2 cellular contexts compared by ENCODE assay signal in genomic region chr10:110357252-110357780, GRCh38.
A peak's percentile ranks its signal among the peaks of the same experiment; 100 is the strongest.
TF ChIP-seq lines count a peak whose summit lies in the region.

No MANE protein-coding gene starts in this region.

TF ChIP-seq in A549, 52 proteins besides CTCF, POLR2A, EP300 and RAD21 (continued from another document):
- TF ChIP-seq FOSB (CRISPR knock-in tag; IDR thresholded peaks at IDR 0.05) (no peak), ZFP36 (IDR thresholded peaks at IDR 0.05; ENCODE audit: borderline replicate concordance, partially characterized antibody) (no peak), ZSCAN20 (CRISPR knock-in tag; IDR thresholded peaks at IDR 0.05) (no peak), ZNF302 (CRISPR knock-in tag; IDR thresholded peaks at IDR 0.05) (no peak), FOXS1 (CRISPR knock-in tag; IDR thresholded peaks at IDR 0.05) (no peak), EHF (CRISPR knock-in tag; IDR thresholded peaks at IDR 0.05) (no peak), CEBPB (IDR thresholded peaks at IDR 0.05) (no peak), KDM5A (IDR thresholded peaks at IDR 0.05) (no peak), NFE2L2 (conservative IDR thresholded peaks at IDR 0.05; ENCODE audit: low read length) (no peak), RFX5 (IDR thresholded peaks at IDR 0.05) (no peak), RARB (CRISPR knock-in tag; IDR thresholded peaks at IDR 0.05) (no peak), FOSL2 (IDR thresholded peaks at IDR 0.05) (no peak), FOSL2 (CRISPR knock-in tag; IDR thresholded peaks at IDR 0.05) (peak; percentile 40), CHD2 (IDR thresholded peaks at IDR 0.05; ENCODE audit: low read length, partially characterized antibody) (no peak)
- TF ChIP-seq, protein P1, sequence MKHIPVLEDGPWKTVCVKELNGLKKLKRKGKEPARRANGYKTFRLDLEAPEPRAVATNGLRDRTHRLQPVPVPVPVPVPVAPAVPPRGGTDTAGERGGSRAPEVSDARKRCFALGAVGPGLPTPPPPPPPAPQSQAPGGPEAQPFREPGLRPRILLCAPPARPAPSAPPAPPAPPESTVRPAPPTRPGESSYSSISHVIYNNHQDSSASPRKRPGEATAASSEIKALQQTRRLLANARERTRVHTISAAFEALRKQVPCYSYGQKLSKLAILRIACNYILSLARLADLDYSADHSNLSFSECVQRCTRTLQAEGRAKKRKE (CRISPR knock-in tag; IDR thresholded peaks at IDR 0.05; ENCODE audit: low read depth) = no peak

TF ChIP-seq in K562, 482 proteins besides CTCF, POLR2A, EP300 and RAD21 (continued from another document):
- TF ChIP-seq FOSL1 (tag; conservative IDR thresholded peaks at IDR 0.05) (0 out of 2 replicates have a peak, but pooled peaks have one; percentile 8), CBFA2T2 (conservative IDR thresholded peaks at IDR 0.05) (peak; percentile 22; the same call in 1 of the 2 replicates), BHLHE40 (IDR thresholded peaks at IDR 0.05; ENCODE audit: low read length) (peak; percentile 87), CBFA2T3 (IDR thresholded peaks at IDR 0.05) (peak; percentile 20; the same call in 1 of the 2 replicates), BACH1 (tag; IDR thresholded peaks at IDR 0.05) (peak; percentile 32; the same call in 1 of the 2 replicates), EGR1 (conservative IDR thresholded peaks at IDR 0.05) (peak; percentile 73), POLR2AphosphoS5 (IDR thresholded peaks at IDR 0.05; ENCODE audit: control insufficient read depth, insufficient read depth, low read depth, low read length) (no peak), TOE1 (IDR thresholded peaks at IDR 0.05; ENCODE audit: borderline replicate concordance) (peak; percentile 27; the same call in 1 of the 2 replicates), TOE1 (CRISPR knock-in tag; IDR thresholded peaks at IDR 0.05; ENCODE audit: borderline replicate concordance, low read depth) (no peak), USF2 (CRISPR knock-in tag; IDR thresholded peaks at IDR 0.05) (peak; percentile 72), SMAD2 (IDR thresholded peaks at IDR 0.05; ENCODE audit: low read depth, low read length) (no peak), RAD51 (IDR thresholded peaks at IDR 0.05; ENCODE audit: borderline replicate concordance, low read depth) (peak; percentile 61; the same call in 1 of the 2 replicates)
- TF ChIP-seq, protein P2, sequence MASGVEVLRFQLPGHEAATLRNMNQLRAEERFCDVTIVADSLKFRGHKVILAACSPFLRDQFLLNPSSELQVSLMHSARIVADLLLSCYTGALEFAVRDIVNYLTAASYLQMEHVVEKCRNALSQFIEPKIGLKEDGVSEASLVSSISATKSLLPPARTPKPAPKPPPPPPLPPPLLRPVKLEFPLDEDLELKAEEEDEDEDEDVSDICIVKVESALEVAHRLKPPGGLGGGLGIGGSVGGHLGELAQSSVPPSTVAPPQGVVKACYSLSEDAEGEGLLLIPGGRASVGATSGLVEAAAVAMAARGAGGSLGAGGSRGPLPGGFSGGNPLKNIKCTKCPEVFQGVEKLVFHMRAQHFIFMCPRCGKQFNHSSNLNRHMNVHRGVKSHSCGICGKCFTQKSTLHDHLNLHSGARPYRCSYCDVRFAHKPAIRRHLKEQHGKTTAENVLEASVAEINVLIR (CRISPR knock-in tag; IDR thresholded peaks at IDR 0.05) = no peak
- TF ChIP-seq, protein P3, sequence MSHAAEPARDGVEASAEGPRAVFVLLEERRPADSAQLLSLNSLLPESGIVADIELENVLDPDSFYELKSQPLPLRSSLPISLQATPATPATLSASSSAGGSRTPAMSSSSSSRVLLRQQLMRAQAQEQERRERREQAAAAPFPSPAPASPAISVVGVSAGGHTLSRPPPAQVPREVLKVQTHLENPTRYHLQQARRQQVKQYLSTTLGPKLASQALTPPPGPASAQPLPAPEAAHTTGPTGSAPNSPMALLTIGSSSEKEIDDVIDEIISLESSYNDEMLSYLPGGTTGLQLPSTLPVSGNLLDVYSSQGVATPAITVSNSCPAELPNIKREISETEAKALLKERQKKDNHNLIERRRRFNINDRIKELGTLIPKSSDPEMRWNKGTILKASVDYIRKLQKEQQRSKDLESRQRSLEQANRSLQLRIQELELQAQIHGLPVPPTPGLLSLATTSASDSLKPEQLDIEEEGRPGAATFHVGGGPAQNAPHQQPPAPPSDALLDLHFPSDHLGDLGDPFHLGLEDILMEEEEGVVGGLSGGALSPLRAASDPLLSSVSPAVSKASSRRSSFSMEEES (CRISPR knock-in tag; IDR thresholded peaks at IDR 0.05) = peak; percentile 56
